ENCODE assay signal across 14 cellular contexts in the genomic region with DNA sequence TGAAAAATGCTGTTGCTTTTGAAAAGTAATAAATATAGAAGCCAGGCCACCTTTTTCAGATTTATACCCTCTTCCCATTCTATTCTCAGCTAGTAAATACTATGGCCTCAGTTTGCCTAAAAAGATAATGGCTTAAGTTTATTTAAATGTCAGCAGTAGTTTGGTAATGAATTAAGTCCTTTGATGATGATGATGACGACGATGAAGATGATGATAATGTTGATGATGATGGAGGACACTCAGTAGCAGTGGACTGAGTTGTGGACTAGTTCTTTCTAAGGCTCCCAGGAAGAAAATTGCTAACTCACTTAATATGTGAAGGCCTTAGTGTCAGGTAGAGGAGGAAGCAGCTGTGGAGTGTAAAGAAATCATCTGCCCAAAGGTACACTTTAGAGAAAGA. TPM values are rescaled to one million over a fixed set of nuclear protein-coding genes. Genes with fewer than 3 reads are reported as not detected.
DNase-seq lines count a peak whose midpoint lies in the region; ATAC-seq and TF ChIP-seq lines count a peak whose summit lies in the region.
"Had no signal": no experiment of that assay in that cellular context is flagged by ENCODE, and none has a peak within 500 bp of the region (broad histone marks: within the 10 kb centered on the region; RNA-seq: fewer than 3 reads in every experiment).

No MANE protein-coding gene starts in this region.

- POLR2A ChIA-PET in CD4-positive, alpha-beta memory T cell (lab: Charles Lee; ENCODE audit: partially characterized antibody), result interaction anchor here (0.6 to 19.6 kb wide), 5 partner anchors 9 to 77 kb away, joined by 3 to 279 read pairs (median 4); partner anchors contain the start of gene SUSD6

- no peak overlapping the region for H3K4me3 ChIP-seq in CD4-positive, alpha-beta memory T cell (ENCODE audit: low read length in 2 of 2)
- no peak overlapping the region for H3K4me3 ChIP-seq in skeletal muscle tissue (ENCODE audit: low read length in 3 of 3)
- H3K4me3 ChIP-seq: psoas muscle had no signal

- peaks cover 76 to 98% (median 92%) of the 10 kb centered on the region in 4 donors for H3K4me1 Mint-ChIP-seq in CD4-positive, alpha-beta memory T cell
- peaks cover 86% of the 10 kb centered on the region for H3K4me1 Mint-ChIP-seq in brain

- peaks cover 99% of the 10 kb centered on the region for H3K4me1 ChIP-seq in CD4-positive, alpha-beta memory T cell (ENCODE audit: insufficient read depth, low read length)
- peaks cover 70 to 89% (median 77%) of the 10 kb centered on the region in 3 donors for H3K4me1 ChIP-seq in skeletal muscle tissue (ENCODE audit: control insufficient read depth in 3 of 3, insufficient read depth in 3 of 3, low read length in 3 of 3)

- peaks cover 2 to 4% of the 10 kb centered on the region in 2 donors for H3K36me3 Mint-ChIP-seq in CD4-positive, alpha-beta memory T cell
- H3K36me3 Mint-ChIP-seq in brain, result no peaks in the 10 kb centered on the region

- TF ChIP-seq CTCF in brain (conservative IDR thresholded peaks at IDR 0.05), result no peak

- ATAC-seq in HG03108 (IDR thresholded peaks at IDR 0.05; ENCODE audit: unreplicated experiment), result no peak
- ATAC-seq: psoas muscle had no signal

- H3K27me3 ChIP-seq in CD4-positive, alpha-beta memory T cell (ENCODE audit: insufficient read depth, low read length), result no peaks in the 10 kb centered on the region
- no peaks in the 10 kb centered on the region for H3K27me3 ChIP-seq in skeletal muscle tissue (ENCODE audit: control insufficient read depth in 3 of 3, insufficient read depth in 3 of 3, low read length in 3 of 3)

- no peaks in the 10 kb centered on the region for H3K27me3 Mint-ChIP-seq in CD4-positive, alpha-beta memory T cell
- H3K27me3 Mint-ChIP-seq in brain, result peaks cover 4% of the 10 kb centered on the region

- CTCF ChIA-PET in CD4-positive, alpha-beta memory T cell (lab: Charles Lee; ENCODE audit: partially characterized antibody), result interaction anchor here (1.0 to 1.5 kb wide), 3 partner anchors 22 to 33 kb away, joined by 3 to 4 read pairs (median 4); partner anchors contain the start of gene SUSD6

- no peak for DNase-seq in CD4-positive, alpha-beta memory T cell
- no peak for DNase-seq in NCI-H146 treated with DMSO at 0.1 percent for 48 hours (lab: John Stamatoyannopoulos, UW; ENCODE audit: unreplicated experiment)
- DNase-seq in H4 (ENCODE audit: low spot score), result no peak
- DNase-seq: activated CD4-positive, CD25-positive, alpha-beta regulatory T cell; activated effector memory CD4-positive, alpha-beta T cell treated with anti-CD3 and anti-CD28 coated beads, Interleukin-2, amount 50 U/mL, for 16 hours; Caco-2; HFFc6; NCI-H1694; psoas muscle; stimulated activated CD4-positive, alpha-beta T cell treated with anti-CD3 and anti-CD28 coated beads, Interleukin-2, amount 100 ng/mL, for 48 hours had no signal

- no peaks in the 10 kb centered on the region for H3K36me3 ChIP-seq in CD4-positive, alpha-beta memory T cell (ENCODE audit: insufficient read depth, low read length)
- no peaks in the 10 kb centered on the region for H3K36me3 ChIP-seq in KOPT-K1 (ENCODE audit: insufficient read depth, low read length)
- no peaks in the 10 kb centered on the region for H3K36me3 ChIP-seq in skeletal muscle tissue (ENCODE audit: control insufficient read depth in 3 of 3, insufficient read depth in 3 of 3, low read length in 3 of 3)

- intact Hi-C loops in CD4-positive, alpha-beta memory T cell (cut with micrococcal nuclease), result no loop called here

- peak overlapping the region; percentile 41 for H3K27ac ChIP-seq in CD4-positive, alpha-beta memory T cell (ENCODE audit: low read depth, low read length)
- peak overlapping the region; percentile 49 for H3K27ac ChIP-seq in KOPT-K1 (ENCODE audit: low read depth, low read length, poor library complexity, severe bottlenecking)
- H3K27ac ChIP-seq in skeletal muscle tissue (ENCODE audit: low read depth, low read length), result peak overlapping the region; percentile 61

- no peaks in the 10 kb centered on the region for H3K9me3 ChIP-seq in CD4-positive, alpha-beta memory T cell (ENCODE audit: control insufficient read depth in 1 of 2, low read length in 2 of 2)
- H3K9me3 ChIP-seq in KOPT-K1 (ENCODE audit: insufficient read depth, low read length, poor library complexity, severe bottlenecking) (no peaks in the 10 kb centered on the region), skeletal muscle tissue (ENCODE audit: control insufficient read depth in 3 of 3, low read length in 3 of 3) (no peaks in the 10 kb centered on the region)
- H3K9me3 ChIP-seq: Caco-2, psoas muscle had no signal

- peaks cover 0 to 3% (median 0%) of the 10 kb centered on the region in 8 donors for H3K9me3 Mint-ChIP-seq in CD4-positive, alpha-beta memory T cell
- peaks cover 0 to 5% (median 0%) of the 10 kb centered on the region in 5 experiments for H3K9me3 Mint-ChIP-seq in brain
- H3K9me3 Mint-ChIP-seq: HFFc6 had no signal

- no peak overlapping the region for H3K9ac ChIP-seq in skeletal muscle tissue (ENCODE audit: low read depth in 1 of 3, low read length in 3 of 3)

- peak overlapping the region; percentile 6 to 97 (median 92) for H3K27ac Mint-ChIP-seq in CD4-positive, alpha-beta memory T cell
- peak overlapping the region in 3 of 5 experiments; percentile 1 to 94 (median 5) for H3K27ac Mint-ChIP-seq in brain

- peak overlapping the region in 6 of 8 donors; percentile 22 to 87 (median 72) for H3K4me3 Mint-ChIP-seq in CD4-positive, alpha-beta memory T cell
- peak overlapping the region in 1 of 5 experiments; percentile 7 for H3K4me3 Mint-ChIP-seq in brain
- H3K4me3 Mint-ChIP-seq: HFFc6 had no signal

RNA-seq across cellular contexts. Expression of gene SUSD6, which starts 23.5 kb away (rescaled TPM):
- 10 to 100 TPM; 61.5 to 62.0 TPM for total RNA-seq in CD4-positive, alpha-beta memory T cell
- polyA plus RNA-seq in CD4-positive, alpha-beta memory T cell, result 10 to 100 TPM in 1 of 2 donors, 1 to 10 TPM in 1; 4.8 to 10.8 TPM
- polyA plus RNA-seq in brain (ENCODE audit: insufficient read depth, low read depth, low replicate concordance), result 35.4 TPM
- 10.4 TPM for total RNA-seq in skeletal muscle tissue
- 2.7 and 3.4 TPM in 2 replicates for total RNA-seq in H4 (2014; rRNA removed; shearing (Covaris generic))
